Comparison of ENCODE assay signal across 13 cellular contexts in the genomic region with DNA sequence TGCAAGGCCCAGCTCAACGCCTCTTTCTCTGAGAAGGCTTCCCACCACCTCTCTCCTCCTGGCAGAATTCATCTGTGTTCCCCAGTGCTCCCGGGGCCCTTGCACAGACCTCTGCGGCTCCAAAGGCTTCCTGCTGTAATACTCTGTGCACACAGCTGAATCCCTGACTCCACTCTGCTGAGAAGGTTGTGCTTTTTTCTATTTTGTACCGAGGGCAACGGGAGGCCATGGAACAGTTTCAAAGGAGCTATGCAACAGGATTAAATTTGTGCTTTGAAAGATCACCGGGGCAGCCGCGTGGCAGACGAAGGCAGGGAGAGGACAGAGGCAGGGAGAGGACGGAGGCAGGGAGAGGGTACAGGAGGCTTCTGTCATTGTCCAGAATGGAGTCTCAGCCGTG. TPM values are rescaled to one million over a fixed set of nuclear protein-coding genes. Genes with fewer than 3 reads are reported as not detected.
"Had no signal": no experiment of that assay in that cellular context is flagged by ENCODE, and none has a peak within 500 bp of the region (broad histone marks: within the 10 kb centered on the region; RNA-seq: fewer than 3 reads in every experiment).

No MANE protein-coding gene starts in this region.

- H3K9me3 Mint-ChIP-seq: activated T-helper 2 cell treated with anti-CD3 and anti-CD28 coated beads, Interferon-gamma antibody, Interleukin-2, Interleukin-4, amounts not matched to agents 10 μg/mL and 5 μg/mL and 100 μg/mL, durations not matched to agents 14 hours and 24 hours and 36 hours had no signal

- H3K9me3 ChIP-seq: left ventricle myocardium inferior, neutrophil, right lobe of liver had no signal

- H3K27ac Mint-ChIP-seq: activated T-helper 2 cell treated with anti-CD3 and anti-CD28 coated beads, Interferon-gamma antibody, Interleukin-2, Interleukin-4, amounts not matched to agents 10 μg/mL and 5 μg/mL and 100 μg/mL, durations not matched to agents 14 hours and 24 hours and 36 hours; T-helper 17 cell had no signal

- H3K27me3 ChIP-seq: right lobe of liver had no signal

- ATAC-seq: esophagus mucosa, right lobe of liver, T-helper 17 cell had no signal

- H3K4me3 Mint-ChIP-seq: T-helper 17 cell had no signal

- H3K4me1 ChIP-seq: right lobe of liver had no signal

- H3K4me3 ChIP-seq: left ventricle myocardium inferior, right lobe of liver had no signal

- H3K27ac ChIP-seq: left ventricle myocardium inferior, neutrophil, right lobe of liver had no signal

- DNase-seq: activated CD4-positive, alpha-beta T cell treated with anti-CD3 and anti-CD28 coated beads, Interleukin-2, amount 50 U/mL, for 1 hour; activated naive CD4-positive, alpha-beta T cell treated with anti-CD3 and anti-CD28 coated beads, Interleukin-2, amount 50 U/mL, for 16 hours; amniotic stem cell; left ventricle myocardium inferior; mesenchymal stem cell; right lobe of liver; stimulated activated CD4-positive, alpha-beta T cell treated with anti-CD3 and anti-CD28 coated beads, Interleukin-2, amount 100 ng/mL, for 24 hours; stimulated activated naive CD4-positive, alpha-beta T cell; T-helper 17 cell; trophoblast cell had no signal

- H3K36me3 ChIP-seq: left ventricle myocardium inferior, neutrophil, right lobe of liver had no signal

RNA-seq across cellular contexts. Expression of a gene that starts 49.2 kb away (rescaled TPM):
- total RNA-seq: T-helper 17 cell had no signal
